1 cellular context compared by ENCODE assay signal in the genomic region with DNA sequence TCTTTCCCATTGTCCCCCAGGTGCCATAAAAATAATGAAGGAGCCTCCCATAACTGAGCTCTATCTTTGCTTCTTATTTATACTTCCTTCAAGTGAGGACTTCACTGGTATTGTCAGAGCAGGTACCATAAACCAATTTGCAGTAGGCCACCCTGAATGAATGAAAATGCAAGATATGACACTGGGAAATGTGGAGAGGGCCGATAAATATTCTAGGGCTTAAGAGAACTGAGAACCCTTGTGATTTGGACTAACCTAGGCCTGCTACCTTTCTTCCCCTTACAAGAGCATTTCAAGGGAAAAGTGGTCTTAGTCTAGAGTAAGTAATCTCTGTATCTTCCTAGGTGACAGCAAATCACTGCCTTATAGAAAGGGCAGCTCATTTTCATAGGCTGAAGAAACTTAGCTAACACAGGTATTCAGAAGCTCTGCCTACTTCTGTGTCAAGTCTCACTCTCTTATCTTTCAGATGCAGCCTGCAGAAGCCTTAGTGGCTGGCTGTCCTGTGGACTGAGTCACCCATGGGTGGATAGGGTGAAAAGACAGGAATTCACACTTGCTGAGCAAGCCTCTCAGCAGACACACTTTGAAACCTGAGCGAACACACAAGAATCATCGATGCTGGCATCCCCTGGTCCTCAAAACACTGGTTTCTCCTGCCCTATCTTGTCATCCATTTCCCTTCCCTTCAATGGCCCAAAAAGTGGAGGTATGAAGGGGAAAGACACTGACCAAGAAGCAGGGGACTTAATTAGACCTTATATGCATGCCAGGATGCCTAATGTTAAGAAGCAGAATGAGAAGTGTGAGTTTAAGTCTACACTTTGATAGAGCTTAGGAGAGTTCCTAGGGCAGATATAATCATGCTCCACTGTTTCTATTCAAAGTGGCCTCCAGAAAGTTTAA.
TF ChIP-seq lines count a peak whose summit lies in the region.

No MANE protein-coding gene starts in this region.

TF ChIP-seq in endothelial cell of umbilical vein, 7 proteins besides CTCF, POLR2A, EP300 and RAD21:
- TF ChIP-seq EZH2 (IDR thresholded peaks at IDR 0.05; ENCODE audit: borderline replicate concordance, low read depth, low read length, severe bottlenecking) (no peak), GATA2 (IDR thresholded peaks at IDR 0.05; ENCODE audit: insufficient read depth, insufficient read length, low read depth, low read length) (peak; percentile 13)
